Comparison of ENCODE assay signal across 8 cellular contexts in the genomic region with DNA sequence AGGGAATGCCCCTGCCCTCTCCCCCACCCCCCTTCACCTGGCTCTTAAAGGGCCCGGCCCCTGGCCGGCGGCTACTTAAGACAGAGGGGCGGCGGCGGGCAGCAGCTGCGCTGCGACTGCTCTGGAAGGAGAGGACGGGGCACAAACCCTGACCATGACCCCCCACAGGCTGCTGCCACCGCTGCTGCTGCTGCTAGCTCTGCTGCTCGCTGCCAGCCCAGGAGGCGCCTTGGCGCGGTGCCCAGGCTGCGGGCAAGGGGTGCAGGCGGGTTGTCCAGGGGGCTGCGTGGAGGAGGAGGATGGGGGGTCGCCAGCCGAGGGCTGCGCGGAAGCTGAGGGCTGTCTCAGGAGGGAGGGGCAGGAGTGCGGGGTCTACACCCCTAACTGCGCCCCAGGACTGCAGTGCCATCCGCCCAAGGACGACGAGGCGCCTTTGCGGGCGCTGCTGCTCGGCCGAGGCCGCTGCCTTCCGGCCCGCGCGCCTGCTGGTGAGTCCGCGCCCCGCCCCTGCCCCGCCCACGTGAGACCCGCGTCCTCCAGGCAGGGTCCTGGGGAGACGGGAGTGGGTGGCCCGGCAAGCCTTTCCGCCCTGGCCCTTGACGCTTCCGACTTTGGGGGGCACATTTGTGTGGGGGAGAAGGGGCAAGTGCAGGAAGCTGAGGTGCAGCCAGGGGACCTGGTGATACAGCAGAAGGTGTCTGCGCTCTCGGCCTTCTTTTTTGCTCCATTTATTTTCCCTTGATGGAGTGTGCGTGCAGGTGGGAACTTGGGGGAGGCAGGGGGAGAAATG. TPM values are rescaled to one million over a fixed set of nuclear protein-coding genes. Genes with fewer than 3 reads are reported as not detected.
DNase-seq lines count a peak whose midpoint lies in the region; TF ChIP-seq lines count a peak whose summit lies in the region.

A gene with protein sequence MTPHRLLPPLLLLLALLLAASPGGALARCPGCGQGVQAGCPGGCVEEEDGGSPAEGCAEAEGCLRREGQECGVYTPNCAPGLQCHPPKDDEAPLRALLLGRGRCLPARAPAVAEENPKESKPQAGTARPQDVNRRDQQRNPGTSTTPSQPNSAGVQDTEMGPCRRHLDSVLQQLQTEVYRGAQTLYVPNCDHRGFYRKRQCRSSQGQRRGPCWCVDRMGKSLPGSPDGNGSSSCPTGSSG (plus strand): TSS at position 104 of the 790 bp plus-strand sequence. CDS start 51 bp downstream, at position 155.

- H3K36me3 ChIP-seq in BLaER1, result no peaks in the 10 kb centered on the region

- H3K36me3 Mint-ChIP-seq in activated T-helper 1 cell treated with anti-CD3 and anti-CD28 coated beads, Interleukin-12 subunit alpha, Interleukin-12 subunit beta, Interleukin-2, Interleukin-4 antibody, amounts not matched to agents 30 ng/mL and 10 ng/mL and 1 ng/mL, durations not matched to agents 14 hours and 24 hours and 36 hours (ENCODE audit: low read depth), result peaks cover 1% of the 10 kb centered on the region
- H3K36me3 Mint-ChIP-seq in nephron (ENCODE audit: low read depth), result no peaks in the 10 kb centered on the region

- peak within 1 kb of the TSS; percentile 64 for H3K27ac Mint-ChIP-seq in activated T-helper 1 cell treated with anti-CD3 and anti-CD28 coated beads, Interleukin-12 subunit alpha, Interleukin-12 subunit beta, Interleukin-2, Interleukin-4 antibody, amounts not matched to agents 30 ng/mL and 10 ng/mL and 1 ng/mL, durations not matched to agents 14 hours and 24 hours and 36 hours
- H3K27ac Mint-ChIP-seq in nephron, result peak within 1 kb of the TSS; percentile 87 to 97 (median 94)

- H3K4me3 Mint-ChIP-seq in activated T-helper 1 cell treated with anti-CD3 and anti-CD28 coated beads, Interleukin-12 subunit alpha, Interleukin-12 subunit beta, Interleukin-2, Interleukin-4 antibody, amounts not matched to agents 30 ng/mL and 10 ng/mL and 1 ng/mL, durations not matched to agents 14 hours and 24 hours and 36 hours, result peak within 1 kb of the TSS; percentile 71
- H3K4me3 Mint-ChIP-seq in nephron, result peak within 1 kb of the TSS; percentile 81 to 92 (median 87)

- intact Hi-C loops in activated T-helper 1 cell treated with anti-CD3 and anti-CD28 coated beads, Interleukin-12 subunit alpha, Interleukin-12 subunit beta, Interleukin-2, Interleukin-4 antibody, amounts not matched to agents 30 ng/mL and 10 ng/mL and 1 ng/mL, durations not matched to agents 14 hours and 24 hours and 36 hours (cut with micrococcal nuclease), result no loop called here

- H3K27ac ChIP-seq in BLaER1, result peak within 1 kb of the TSS; percentile 57; the same call in 1 of the 2 replicates
- H3K27ac ChIP-seq in temporal lobe (ENCODE audit: low read depth, low read length), result peak within 1 kb of the TSS; percentile 84

- TF ChIP-seq CTCF in fibroblast of mammary gland (conservative IDR thresholded peaks at IDR 0.05; ENCODE audit: control insufficient read depth, insufficient read depth, low read depth, low read length) (no peak), nephron (IDR thresholded peaks at IDR 0.05; ENCODE audit: unreplicated experiment in 3 of 3) (no peak)

- H3K4me3 ChIP-seq in BLaER1, result peak within 1 kb of the TSS; percentile 71
- peak within 1 kb of the TSS; percentile 63 for H3K4me3 ChIP-seq in fibroblast of mammary gland (ENCODE audit: control insufficient read depth, low read depth, low read length)

- H3K4me1 Mint-ChIP-seq in activated T-helper 1 cell treated with anti-CD3 and anti-CD28 coated beads, Interleukin-12 subunit alpha, Interleukin-12 subunit beta, Interleukin-2, Interleukin-4 antibody, amounts not matched to agents 30 ng/mL and 10 ng/mL and 1 ng/mL, durations not matched to agents 14 hours and 24 hours and 36 hours (ENCODE audit: low read depth), result peaks cover 28% of the 10 kb centered on the region
- H3K4me1 Mint-ChIP-seq in nephron, result peaks cover 48% of the 10 kb centered on the region

- H3K9me3 ChIP-seq in BLaER1, result no peaks in the 10 kb centered on the region

- H4K20me1 ChIP-seq in BLaER1, result no peaks in the 10 kb centered on the region

- H3K4me1 ChIP-seq in BLaER1, result peaks cover 32% of the 10 kb centered on the region

- DNase-seq in H4 (ENCODE audit: low spot score) (peak; percentile 66), NOMO-1 treated with DMSO at 0.1 percent for 48 hours (lab: John Stamatoyannopoulos, UW; ENCODE audit: unreplicated experiment) (peak; percentile 15), fibroblast of mammary gland (ENCODE audit: low read depth) (peak; percentile 34), GM19240 (ENCODE audit: insufficient read length, low spot score) (no peak)
- DNase-seq in activated T-helper 1 cell treated with anti-CD3 and anti-CD28 coated beads, Interleukin-12 subunit alpha, Interleukin-12 subunit beta, Interleukin-2, Interleukin-4 antibody, amounts not matched to agents 30 ng/mL and 10 ng/mL and 1 ng/mL, durations not matched to agents 14 hours and 24 hours and 36 hours (ENCODE audit: low spot score), result peak; percentile 40

- no peaks in the 10 kb centered on the region for H3K9me3 Mint-ChIP-seq in activated T-helper 1 cell treated with anti-CD3 and anti-CD28 coated beads, Interleukin-12 subunit alpha, Interleukin-12 subunit beta, Interleukin-2, Interleukin-4 antibody, amounts not matched to agents 30 ng/mL and 10 ng/mL and 1 ng/mL, durations not matched to agents 14 hours and 24 hours and 36 hours
- H3K9me3 Mint-ChIP-seq in nephron, result no peaks in the 10 kb centered on the region

- peak within 1 kb of the TSS; percentile 98 for H3K4me2 ChIP-seq in BLaER1

- H3K9ac ChIP-seq in BLaER1, result peak within 1 kb of the TSS; percentile 67

- peaks cover 35% of the 10 kb centered on the region for H3K27me3 Mint-ChIP-seq in activated T-helper 1 cell treated with anti-CD3 and anti-CD28 coated beads, Interleukin-12 subunit alpha, Interleukin-12 subunit beta, Interleukin-2, Interleukin-4 antibody, amounts not matched to agents 30 ng/mL and 10 ng/mL and 1 ng/mL, durations not matched to agents 14 hours and 24 hours and 36 hours (ENCODE audit: insufficient read depth)
- peaks cover 31% of the 10 kb centered on the region for H3K27me3 Mint-ChIP-seq in nephron (ENCODE audit: low read depth)

- peaks cover 18% of the 10 kb centered on the region for H3K27me3 ChIP-seq in BLaER1

RNA-seq across cellular contexts. Expression of the gene that starts here (rescaled TPM):
- total RNA-seq in H4 (2014; rRNA removed; shearing (Covaris generic)), result 265 and 375 TPM in 2 replicates
- total RNA-seq in activated T-helper 1 cell treated with anti-CD3 and anti-CD28 coated beads, Interleukin-12 subunit alpha, Interleukin-12 subunit beta, Interleukin-2, Interleukin-4 antibody, amounts not matched to agents 30 ng/mL and 10 ng/mL and 1 ng/mL, durations not matched to agents 14 hours and 24 hours and 36 hours, result 0.81 TPM in 1 of 2 replicates, not detected in the other
- 6.4 TPM for total RNA-seq in temporal lobe

Comparison
In these comparisons a context has a peak if more than half of its experiments do, and no peak if none do; other contexts are left out.
1. RNA of the gene that starts here (total RNA-seq): 265 to 375 TPM in H4; 6.4 TPM in temporal lobe (single experiment) and 0.81 TPM in activated T-helper 1 cell treated with anti-CD3 and anti-CD28 coated beads, Interleukin-12 subunit alpha, Interleukin-12 subunit beta, Interleukin-2, Interleukin-4 antibody, amounts not matched to agents 30 ng/mL and 10 ng/mL and 1 ng/mL, durations not matched to agents 14 hours and 24 hours and 36 hours; every median in the first group is over 10 times any median in the second.
2. Peak in DNase-seq in activated T-helper 1 cell treated with anti-CD3 and anti-CD28 coated beads, Interleukin-12 subunit alpha, Interleukin-12 subunit beta, Interleukin-2, Interleukin-4 antibody, amounts not matched to agents 30 ng/mL and 10 ng/mL and 1 ng/mL, durations not matched to agents 14 hours and 24 hours and 36 hours; RNA of the gene not detected or under 1 TPM.